Comparison of ENCODE assay signal across 11 cellular contexts in genomic region chr9:120893917-120894316, GRCh38. TPM values are rescaled to one million over a fixed set of nuclear protein-coding genes. Genes with fewer than 3 reads are reported as not detected.
A peak's percentile ranks its signal among the peaks of the same experiment; 100 is the strongest.
DNase-seq lines count a peak whose midpoint lies in the region; ATAC-seq, FAIRE-seq and TF ChIP-seq lines count a peak whose summit lies in the region.
"Had no signal": no experiment of that assay in that cellular context is flagged by ENCODE, and none has a peak within 500 bp of the region (broad histone marks: within the 10 kb centered on the region; RNA-seq: fewer than 3 reads in every experiment).

No MANE protein-coding gene starts in this region.

- no peak for TF ChIP-seq EP300 in K562 (IDR thresholded peaks at IDR 0.05; ENCODE audit: low read length)

- H3K27ac Mint-ChIP-seq in CD4-positive, alpha-beta memory T cell = peak overlapping the region; percentile 86 to 100 (median 98)

- no TSS peak for BruUV-seq in IMR-90 (replicated peaks; lab: Mats Ljungman, UMichigan)
- no TSS peak for BruUV-seq in K562 (replicated peaks; lab: Mats Ljungman, UMichigan)

- H2AK9ac ChIP-seq in IMR-90 (replicated peaks; ENCODE audit: low read depth, low read length, poor library complexity) = peak overlapping the region; percentile 18

- H3K23ac ChIP-seq in IMR-90 (ENCODE audit: low read depth, low read length) = peak overlapping the region; percentile 72; the same call in 1 of the 2 replicates

- H3K36me3 ChIP-seq in CD4-positive, alpha-beta memory T cell (ENCODE audit: insufficient read depth, low read length) = no peaks in the 10 kb centered on the region
- no peaks in the 10 kb centered on the region for H3K36me3 ChIP-seq in IMR-90 (ENCODE audit: control insufficient read depth, insufficient read depth, low read length)
- no peaks in the 10 kb centered on the region for H3K36me3 ChIP-seq in K562 (ENCODE audit: control insufficient read depth, insufficient read depth, low read length)

- in situ Hi-C loops in IMR-90 (cut with MboI; ENCODE audit: low sequenced_read_pairs) (no loop called here), K562 (cut with MboI) (no loop called here), KBM-7 (cut with MboI; ENCODE audit: low pct_unique_long_range_greater_than_20kb, low sequenced_read_pairs) (no loop called here)

- POLR2A ChIA-PET in CD4-positive, alpha-beta memory T cell (lab: Charles Lee; ENCODE audit: partially characterized antibody) = interaction anchor here (4.8 to 74.5 kb wide), 4 partner anchors 1 to 50 kb away, joined by 36 to 5577 read pairs (median 2813); partner anchors contain the start of genes PHF19, PSMD5 and TRAF1
- POLR2A ChIA-PET in IMR-90 (lab: Charles Lee; ENCODE audit: unreplicated experiment) = no interaction called here
- POLR2A ChIA-PET in K562 (lab: Yijun Ruan, JAX) = interaction anchor here (0.6 to 22.9 kb wide), 6 partner anchors 9 to 51 kb away, joined by 3 to 464 read pairs (median 8); partner anchors contain the start of genes PHF19 and PSMD5

- no peak overlapping the region for H4K5ac ChIP-seq in IMR-90 (ENCODE audit: low read depth, low read length)

- H2BK5ac ChIP-seq in IMR-90 (ENCODE audit: low read depth, low read length, poor library complexity, severe bottlenecking) = no peak overlapping the region

- no peak overlapping the region for H3K9ac ChIP-seq in IMR-90 (ENCODE audit: low read depth, low read length)
- peak overlapping the region in 1 of 2 experiments; percentile 15; a peak in 2 of 4 replicates for H3K9ac ChIP-seq in K562 (ENCODE audit: insufficient read depth in 1 of 2, low read depth in 2 of 2, low read length in 2 of 2)
- H3K9ac ChIP-seq: parathyroid adenoma had no signal

- H3K4ac ChIP-seq in IMR-90 (ENCODE audit: low read depth, low read length) = peak overlapping the region; percentile 18; the same call in 1 of the 2 replicates

- no peak for FAIRE-seq in K562 (lab: Jason Lieb, UNC)
- FAIRE-seq: urothelium cell line had no signal

- H4K8ac ChIP-seq in IMR-90 (ENCODE audit: low read depth in 2 of 2, low read length in 2 of 2) = no peak overlapping the region; a peak in 1 of 4 replicates

- no peak for DNase-seq in CD4-positive, alpha-beta memory T cell
- DNase-seq in IMR-90 (no peak), K562 (ENCODE audit: extremely low read depth in 1 of 4, low spot score in 3 of 4) (peak in 3 of 4 experiments; percentile 21 to 27 (median 27)), sciatic nerve (ENCODE audit: low spot score) (no peak), KBM-7 (no peak), SHP77 (lab: John Stamatoyannopoulos, UW) (no peak), nucleus accumbens (lab: John Stamatoyannopoulos, UW) (no peak), pons (ENCODE audit: low spot score) (no peak)
- DNase-seq: NCI-H510A treated with DMSO at 0.1 percent for 48 hours had no signal

- dilution Hi-C loops in IMR-90 (cut with HindIII; ENCODE audit: low sequenced_read_pairs, unreplicated experiment) = no loop called here

- H3K36me3 Mint-ChIP-seq in CD4-positive, alpha-beta memory T cell = peaks cover 0 to 8% of the 10 kb centered on the region in 2 donors

- H2AFZ ChIP-seq in IMR-90 (replicated peaks; ENCODE audit: low read length, poor library complexity) = no peak overlapping the region
- peak overlapping the region; percentile 37 for H2AFZ ChIP-seq in K562 (ENCODE audit: low read depth, low read length)
- H2AFZ ChIP-seq: parathyroid adenoma had no signal

- no peaks in the 10 kb centered on the region for H3K79me2 ChIP-seq in K562 (ENCODE audit: control insufficient read depth, insufficient read depth, low read length)
- H3K79me2 ChIP-seq: parathyroid adenoma had no signal

- H2BK20ac ChIP-seq in IMR-90 (ENCODE audit: low read depth, low read length) = no peak overlapping the region

- H3K14ac ChIP-seq in IMR-90 (replicated peaks; ENCODE audit: low read depth, low read length) = no peak overlapping the region

- 80% methylated on average over 1 of the region's 9 CpGs; no CpG with 5 or more reads in 1 of the 2 experiments for WGBS in IMR-90 (ENCODE audit: extremely low coverage in 2 of 2, insufficient read length in 1 of 2), 2 experiments
- 69% methylated on average over 9 of the region's 9 CpGs for WGBS in K562 (ENCODE audit: insufficient coverage, low coverage, missing lambda C conversion rate)

- H4K20me1 ChIP-seq in IMR-90 (ENCODE audit: insufficient read depth, low read length) (no peaks in the 10 kb centered on the region; the same call in 1 of the 2 replicates), K562 (replicated peaks; ENCODE audit: control insufficient read depth, insufficient read depth, low read length) (no peaks in the 10 kb centered on the region)

- no peaks in the 10 kb centered on the region for H3K79me1 ChIP-seq in IMR-90 (ENCODE audit: low read depth in 1 of 2, low read length in 2 of 2)

- CTCF ChIA-PET in CD4-positive, alpha-beta memory T cell (lab: Charles Lee; ENCODE audit: partially characterized antibody) = interaction anchor here (0.9 to 4.8 kb wide), 5 partner anchors 9 to 25 kb away, joined by 3 to 47 read pairs (median 10); no protein-coding TSS in a partner anchor
- CTCF ChIA-PET in IMR-90 (lab: Yijun Ruan, JAX) = interaction anchor here (1.0 kb wide), 1 partner anchor 8 kb away, joined by 3 read pairs; no protein-coding TSS in a partner anchor
- CTCF ChIA-PET in K562 (lab: Yijun Ruan, JAX; ENCODE audit: low intra/inter-chr PET ratio) = no interaction called here

- ATAC-seq in IMR-90 (ENCODE audit: low read depth) (no peak), K562 (no peak), sciatic nerve (peak; percentile 7)

- H3K9me3 ChIP-seq in CD4-positive, alpha-beta memory T cell (ENCODE audit: control insufficient read depth in 1 of 2, low read length in 2 of 2) = no peaks in the 10 kb centered on the region
- no peaks in the 10 kb centered on the region for H3K9me3 ChIP-seq in IMR-90 (ENCODE audit: control insufficient read depth, insufficient read depth, low read length)
- H3K9me3 ChIP-seq in K562 (replicated peaks; ENCODE audit: control insufficient read depth, insufficient read depth, low read depth, low read length) = no peaks in the 10 kb centered on the region

- no peak overlapping the region for H3K18ac ChIP-seq in IMR-90 (ENCODE audit: low read depth, low read length)

- no peak for TF ChIP-seq POLR2A in IMR-90 (IDR thresholded peaks at IDR 0.05; ENCODE audit: low read depth, low read length)
- no peak for TF ChIP-seq POLR2A in K562 (conservative IDR thresholded peaks at IDR 0.05)

- peak overlapping the region; percentile 75; the same call in 1 of the 2 replicates for H2AK5ac ChIP-seq in IMR-90 (ENCODE audit: low read depth, low read length)

- no peaks in the 10 kb centered on the region for H3K9me1 ChIP-seq in IMR-90 (ENCODE audit: insufficient read depth, low read length)
- no peaks in the 10 kb centered on the region for H3K9me1 ChIP-seq in K562 (ENCODE audit: control insufficient read depth, insufficient read depth, low read length)

- H3K4me3 ChIP-seq in CD4-positive, alpha-beta memory T cell (ENCODE audit: low read length in 2 of 2) = no peak overlapping the region
- H3K4me3 ChIP-seq in IMR-90 (ENCODE audit: insufficient read depth, low read depth, low read length) (no peak overlapping the region), K562 (no peak overlapping the region)

- H3K27me3 Mint-ChIP-seq in CD4-positive, alpha-beta memory T cell = no peaks in the 10 kb centered on the region

- H2BK120ac ChIP-seq in IMR-90 (ENCODE audit: low read depth, low read length) = peak overlapping the region; percentile 16; the same call in 1 of the 2 replicates

- H3K9me3 Mint-ChIP-seq in CD4-positive, alpha-beta memory T cell = no peaks in the 10 kb centered on the region

- TF ChIP-seq CTCF in IMR-90 (conservative IDR thresholded peaks at IDR 0.05; ENCODE audit: low read depth, low read length) (no peak), K562 (IDR thresholded peaks at IDR 0.05 in 2 of 3, conservative IDR thresholded peaks at IDR 0.05 in 1 of 3; ENCODE audit: insufficient read depth in 2 of 3, low read depth in 1 of 3, low read length in 3 of 3) (no peak)

- peaks cover 51 to 92% (median 71%) of the 10 kb centered on the region in 4 donors for H3K4me1 Mint-ChIP-seq in CD4-positive, alpha-beta memory T cell

- no peak overlapping the region for H3K4me3 Mint-ChIP-seq in CD4-positive, alpha-beta memory T cell

- H3K4me2 ChIP-seq in IMR-90 (ENCODE audit: low read depth, low read length) = no peak overlapping the region
- no peak overlapping the region for H3K4me2 ChIP-seq in K562 (ENCODE audit: insufficient read depth, low read length)

- H3K27ac ChIP-seq in CD4-positive, alpha-beta memory T cell (ENCODE audit: low read depth, low read length) = peak overlapping the region; percentile 76
- H3K27ac ChIP-seq in IMR-90 (ENCODE audit: insufficient read depth, low read length) (no peak overlapping the region), K562 (ENCODE audit: extremely low read depth, low read depth, low read length) (peak overlapping the region; percentile 10; the same call in 1 of the 3 replicates)
- H3K27ac ChIP-seq: parathyroid adenoma had no signal

- no peak overlapping the region for H4K91ac ChIP-seq in IMR-90 (ENCODE audit: insufficient read depth, low read depth, low read length)

- H3K56ac ChIP-seq in IMR-90 (ENCODE audit: extremely low read depth, insufficient read depth, low read length) = no peak overlapping the region

- TF ChIP-seq RAD21 in IMR-90 (IDR thresholded peaks at IDR 0.05; ENCODE audit: low read length) = no peak
- no peak for TF ChIP-seq RAD21 in K562 (CRISPR knock-in tag; conservative IDR thresholded peaks at IDR 0.05 in 1 of 2, IDR thresholded peaks at IDR 0.05 in 1 of 2)

- H3K27me3 ChIP-seq in CD4-positive, alpha-beta memory T cell (ENCODE audit: insufficient read depth, low read length) = no peaks in the 10 kb centered on the region
- H3K27me3 ChIP-seq in IMR-90 (ENCODE audit: control insufficient read depth, insufficient read depth, low read length) (peaks cover 2% of the 10 kb centered on the region; the same call in 1 of the 2 replicates), K562 (ENCODE audit: control insufficient read depth in 2 of 2, insufficient read depth in 2 of 2, low read length in 2 of 2) (no peaks in the 10 kb centered on the region)

- intact Hi-C loops in CD4-positive, alpha-beta memory T cell (cut with micrococcal nuclease) = loop anchor here (10.0 kb wide), 1 partner anchor 311 kb away; the partner anchor contains the start of gene RAB14
- intact Hi-C loops in IMR-90 (cut with micrococcal nuclease) (no loop called here), K562 (cut with micrococcal nuclease) (no loop called here), sciatic nerve (cut with DNase I) (no loop called here)

- H2BK15ac ChIP-seq in IMR-90 (ENCODE audit: low read depth, low read length) = no peak overlapping the region

- peaks cover 95% of the 10 kb centered on the region for H3K4me1 ChIP-seq in CD4-positive, alpha-beta memory T cell (ENCODE audit: insufficient read depth, low read length)
- H3K4me1 ChIP-seq in IMR-90 (ENCODE audit: control insufficient read depth, insufficient read depth, low read length) = no peaks in the 10 kb centered on the region
- H3K4me1 ChIP-seq in K562 (replicated peaks in 1 of 2; ENCODE audit: control insufficient read depth in 2 of 2, insufficient read depth in 2 of 2, low read length in 2 of 2) = peaks cover 44 to 66% of the 10 kb centered on the region in 2 experiments
- H3K4me1 ChIP-seq: parathyroid adenoma had no signal

RNA-seq across cellular contexts. Expression of gene PHF19, which starts 16.9 kb away (rescaled TPM):
- 100 to 1,000 TPM; 194 to 201 TPM for total RNA-seq in CD4-positive, alpha-beta memory T cell
- 10 to 100 TPM; 15.4 to 17.8 TPM for polyA plus RNA-seq in CD4-positive, alpha-beta memory T cell
- total RNA-seq in IMR-90 (2012; rRNA removed) (36.1 and 37.6 TPM in 2 replicates), K562 (2014; rRNA removed) (255 and 312 TPM in 2 replicates), K562 (2014; rRNA removed; fragmentation: Illumina TruSeq; extraction: Trizol) (191 and 211 TPM in 2 replicates), K562 (2015; rRNA removed; fragmentation: Illumina TruSeq; extraction: Trizol) (240 and 241 TPM in 2 replicates), K562 (2021) (372 and 373 TPM in 2 replicates), sciatic nerve (29.3 TPM)
- polyA plus RNA-seq in IMR-90 (2012; rRNA removed) (55.6 and 56.9 TPM in 2 replicates), K562 (2011; rRNA removed) (403 and 414 TPM in 2 replicates), K562 (2014; fragmentation: Illumina TruSeq; extraction: Trizol) (292 and 365 TPM in 2 replicates), K562 (2014; fragmentation: Nextera tagmentation; extraction: Ambion mirVana) (100 to 1,000 TPM in 1 of 2 experiments, 10 to 100 TPM in 1; 95.8 to 140 TPM), K562 (2014; rRNA removed) (312 TPM in 2 replicates)
- polyA plus RNA-seq in IMR-90 (2012; cell fraction: cytosol; rRNA removed) = 52.9 and 59.9 TPM in 2 replicates
- polyA plus RNA-seq in IMR-90 (2012; cell fraction: nucleus; rRNA removed; ENCODE audit: low replicate concordance) = 37.1 and 52.4 TPM in 2 replicates
- 622 and 1,187 TPM in 2 replicates for total RNA-seq in K562 (2011; cell fraction: chromatin; rRNA removed; ENCODE audit: low replicate concordance)
- total RNA-seq in K562 (2011; cell fraction: nucleolus; rRNA removed) = 570 and 625 TPM in 2 replicates
- total RNA-seq in K562 (2011; cell fraction: nucleoplasm; rRNA removed) = 592 and 663 TPM in 2 replicates
- polyA plus RNA-seq in K562 (2011; cell fraction: cytosol; rRNA removed) = 475 and 721 TPM in 2 replicates
- polyA plus RNA-seq in K562 (2011; cell fraction: nucleus; rRNA removed) = 1,109 and 1,436 TPM in 2 replicates
- polyA plus RNA-seq in K562 (2012) = 275 and 342 TPM in 2 replicates
- 333 and 440 TPM in 2 replicates for polyA minus RNA-seq in K562 (2011; rRNA and poly(A)+ RNA removed)
- 286 and 300 TPM in 2 replicates for polyA minus RNA-seq in K562 (2011; cell fraction: cytosol; rRNA and poly(A)+ RNA removed)
- polyA minus RNA-seq in K562 (2011; cell fraction: nucleus; rRNA and poly(A)+ RNA removed) = 297 and 330 TPM in 2 replicates

RNA-seq across cellular contexts. Expression of gene TRAF1, which starts 32.7 kb away (rescaled TPM):
- total RNA-seq in CD4-positive, alpha-beta memory T cell = 100 to 1,000 TPM; 174 to 181 TPM
- polyA plus RNA-seq in CD4-positive, alpha-beta memory T cell = 10 to 100 TPM in 1 of 2 donors, 1 to 10 TPM in 1; 7.8 to 14.4 TPM
- total RNA-seq in IMR-90 (2012; rRNA removed) = 3.1 and 3.9 TPM in 2 replicates
- polyA plus RNA-seq in IMR-90 (2012; rRNA removed) = 3.7 and 4.1 TPM in 2 replicates
- 2.0 and 2.9 TPM in 2 replicates for polyA plus RNA-seq in IMR-90 (2012; cell fraction: cytosol; rRNA removed)
- 5.6 and 6.9 TPM in 2 replicates for polyA plus RNA-seq in IMR-90 (2012; cell fraction: nucleus; rRNA removed; ENCODE audit: low replicate concordance)
- 2.6 and 5.9 TPM in 2 replicates for total RNA-seq in K562 (2011; cell fraction: chromatin; rRNA removed; ENCODE audit: low replicate concordance)
- 3.0 and 4.3 TPM in 2 replicates for total RNA-seq in K562 (2011; cell fraction: nucleolus; rRNA removed)
- 2.1 and 2.3 TPM in 2 replicates for total RNA-seq in K562 (2011; cell fraction: nucleoplasm; rRNA removed)
- not detected in 2 replicates for total RNA-seq in K562 (2014; rRNA removed)
- 0.04 TPM in 1 of 2 replicates, not detected in the other for total RNA-seq in K562 (2014; rRNA removed; fragmentation: Illumina TruSeq; extraction: Trizol)
- total RNA-seq in K562 (2015; rRNA removed; fragmentation: Illumina TruSeq; extraction: Trizol) = 0.04 TPM in 1 of 2 replicates, not detected in the other
- 0.38 and 0.47 TPM in 2 replicates for total RNA-seq in K562 (2021)
- 0.37 and 1.1 TPM in 2 replicates for polyA plus RNA-seq in K562 (2011; rRNA removed)
- polyA plus RNA-seq in K562 (2011; cell fraction: cytosol; rRNA removed) = 0.29 and 1.3 TPM in 2 replicates
- polyA plus RNA-seq in K562 (2011; cell fraction: nucleus; rRNA removed) = 0.18 and 1.4 TPM in 2 replicates
- 0.13 and 0.18 TPM in 2 replicates for polyA plus RNA-seq in K562 (2012)
- polyA plus RNA-seq in K562 (2014; fragmentation: Illumina TruSeq; extraction: Trizol) = 0.06 and 0.12 TPM in 2 replicates
- polyA plus RNA-seq in K562 (2014; fragmentation: Nextera tagmentation; extraction: Ambion mirVana) = under 1 TPM in 1 of 2 experiments, not detected in 1; 0.01 TPM
- 0.01 and 0.03 TPM in 2 replicates for polyA plus RNA-seq in K562 (2014; rRNA removed)
- 1.3 and 3.1 TPM in 2 replicates for polyA minus RNA-seq in K562 (2011; rRNA and poly(A)+ RNA removed)
- polyA minus RNA-seq in K562 (2011; cell fraction: cytosol; rRNA and poly(A)+ RNA removed) = 0.76 TPM in 1 of 2 replicates, not detected in the other
- 0.89 and 2.3 TPM in 2 replicates for polyA minus RNA-seq in K562 (2011; cell fraction: nucleus; rRNA and poly(A)+ RNA removed)
- total RNA-seq in sciatic nerve = 8.0 TPM

RNA-seq across cellular contexts. Expression of gene PSMD5, which starts 51.2 kb away (rescaled TPM):
- total RNA-seq in CD4-positive, alpha-beta memory T cell = 10 to 100 TPM; 46.4 to 59.0 TPM
- polyA plus RNA-seq in CD4-positive, alpha-beta memory T cell = 10 to 100 TPM; 23.1 to 25.7 TPM
- 25.6 and 38.9 TPM in 2 replicates for total RNA-seq in IMR-90 (2012; rRNA removed)
- 23.1 and 26.1 TPM in 2 replicates for polyA plus RNA-seq in IMR-90 (2012; rRNA removed)
- polyA plus RNA-seq in IMR-90 (2012; cell fraction: cytosol; rRNA removed) = 8.2 and 8.4 TPM in 2 replicates
- 3.0 and 16.9 TPM in 2 replicates for polyA plus RNA-seq in IMR-90 (2012; cell fraction: nucleus; rRNA removed; ENCODE audit: low replicate concordance)
- total RNA-seq in K562 (2011; cell fraction: chromatin; rRNA removed; ENCODE audit: low replicate concordance) = 59.3 and 197 TPM in 2 replicates
- 30.2 and 45.4 TPM in 2 replicates for total RNA-seq in K562 (2011; cell fraction: nucleolus; rRNA removed)
- total RNA-seq in K562 (2011; cell fraction: nucleoplasm; rRNA removed) = 90.6 and 121 TPM in 2 replicates
- 51.0 and 55.3 TPM in 2 replicates for total RNA-seq in K562 (2014; rRNA removed)
- 76.3 and 83.0 TPM in 2 replicates for total RNA-seq in K562 (2014; rRNA removed; fragmentation: Illumina TruSeq; extraction: Trizol)
- total RNA-seq in K562 (2015; rRNA removed; fragmentation: Illumina TruSeq; extraction: Trizol) = 65.1 and 72.5 TPM in 2 replicates
- total RNA-seq in K562 (2021) = 136 and 148 TPM in 2 replicates
- 107 and 148 TPM in 2 replicates for polyA plus RNA-seq in K562 (2011; rRNA removed)
- 39.0 and 70.9 TPM in 2 replicates for polyA plus RNA-seq in K562 (2011; cell fraction: cytosol; rRNA removed)
- polyA plus RNA-seq in K562 (2011; cell fraction: nucleus; rRNA removed) = 34.5 and 37.0 TPM in 2 replicates
- 54.7 and 61.5 TPM in 2 replicates for polyA plus RNA-seq in K562 (2012)
- polyA plus RNA-seq in K562 (2014; fragmentation: Illumina TruSeq; extraction: Trizol) = 90.1 and 114 TPM in 2 replicates
- polyA plus RNA-seq in K562 (2014; fragmentation: Nextera tagmentation; extraction: Ambion mirVana) = 10 to 100 TPM; 46.4 to 60.9 TPM
- polyA plus RNA-seq in K562 (2014; rRNA removed) = 89.4 and 95.6 TPM in 2 replicates
- polyA minus RNA-seq in K562 (2011; rRNA and poly(A)+ RNA removed) = 115 and 116 TPM in 2 replicates
- polyA minus RNA-seq in K562 (2011; cell fraction: cytosol; rRNA and poly(A)+ RNA removed) = 48.7 and 58.2 TPM in 2 replicates
- 28.4 and 53.9 TPM in 2 replicates for polyA minus RNA-seq in K562 (2011; cell fraction: nucleus; rRNA and poly(A)+ RNA removed)
- 39.0 TPM for total RNA-seq in sciatic nerve

Comparison
In these comparisons a context has a peak if more than half of its experiments do, and no peak if none do; other contexts are left out.
1. DNase-seq: peak in K562 (3 of 4); none in CD4-positive, alpha-beta memory T cell (0 of 5), IMR-90 (single experiment), sciatic nerve (single experiment), KBM-7 (single experiment), SHP77 (0 of 2), nucleus accumbens (0 of 56) and pons (single experiment).
2. RNA of gene TRAF1, which starts 32.7 kb away (total RNA-seq): 174 to 181 TPM in CD4-positive, alpha-beta memory T cell; 8.0 TPM in sciatic nerve (single experiment), 3.1 to 3.9 TPM in IMR-90 and 0.04 to 5.9 TPM in K562; every median in the first group is over 10 times any median in the second.